11 cellular contexts compared by ENCODE assay signal in genomic region chr16:3998793-3999478, GRCh38.
DNase-seq lines count a peak whose midpoint lies in the region; ATAC-seq and TF ChIP-seq lines count a peak whose summit lies in the region.
"Had no signal": no experiment of that assay in that cellular context is flagged by ENCODE, and none has a peak within 500 bp of the region (broad histone marks: within the 10 kb centered on the region; RNA-seq: fewer than 3 reads in every experiment).

No MANE protein-coding gene starts in this region.

- no peak for TF ChIP-seq CTCF in mesothelial cell of epicardium (IDR thresholded peaks at IDR 0.05; ENCODE audit: unreplicated experiment)
- TF ChIP-seq CTCF in vagina (IDR thresholded peaks at IDR 0.05): no peak

- CTCF ChIA-PET in activated CD4-positive, alpha-beta T cell treated with anti-CD3 and anti-CD28 coated beads, Interleukin-2, amount 10 ng/mL, durations not matched to agents 7 days and 5 days (lab: Charles Lee): interaction anchor here (1.2 kb wide), 1 partner anchor 255 kb away, joined by 4 read pairs; no protein-coding TSS in a partner anchor

- no peak for ATAC-seq in HG02884 (IDR thresholded peaks at IDR 0.05; ENCODE audit: unreplicated experiment)
- ATAC-seq: activated T-cell treated with anti-CD3 and anti-CD28 coated beads, Interleukin-2, amount 50 U/mL, for 72 hours had no signal

- no peak overlapping the region for H3K4me3 Mint-ChIP-seq in activated CD4-positive, alpha-beta T cell treated with anti-CD3 and anti-CD28 coated beads, Interleukin-2, amount 10 ng/mL, durations not matched to agents 7 days and 5 days
- H3K4me3 Mint-ChIP-seq in mesothelial cell of epicardium: no peak overlapping the region

- peaks cover 26% of the 10 kb centered on the region for H3K4me1 Mint-ChIP-seq in activated CD4-positive, alpha-beta T cell treated with anti-CD3 and anti-CD28 coated beads, Interleukin-2, amount 10 ng/mL, durations not matched to agents 7 days and 5 days
- peaks cover 29% of the 10 kb centered on the region for H3K4me1 Mint-ChIP-seq in mesothelial cell of epicardium

- H3K27me3 Mint-ChIP-seq in activated CD4-positive, alpha-beta T cell treated with anti-CD3 and anti-CD28 coated beads, Interleukin-2, amount 10 ng/mL, durations not matched to agents 7 days and 5 days: no peaks in the 10 kb centered on the region
- H3K27me3 Mint-ChIP-seq in mesothelial cell of epicardium (ENCODE audit: low read depth): no peaks in the 10 kb centered on the region

- H3K36me3 Mint-ChIP-seq in activated CD4-positive, alpha-beta T cell treated with anti-CD3 and anti-CD28 coated beads, Interleukin-2, amount 10 ng/mL, durations not matched to agents 7 days and 5 days (ENCODE audit: low read depth): no peaks in the 10 kb centered on the region
- no peaks in the 10 kb centered on the region for H3K36me3 Mint-ChIP-seq in mesothelial cell of epicardium

- H3K27me3 ChIP-seq in duodenal mucosa (ENCODE audit: control insufficient read depth in 1 of 2, insufficient read depth in 2 of 2, low read length in 2 of 2): no peaks in the 10 kb centered on the region
- H3K27me3 ChIP-seq in vagina: no peaks in the 10 kb centered on the region

- no peaks in the 10 kb centered on the region for H3K9me3 ChIP-seq in duodenal mucosa (ENCODE audit: control insufficient read depth in 1 of 2, low read length in 2 of 2)
- no peaks in the 10 kb centered on the region for H3K9me3 ChIP-seq in vagina

- H3K36me3 ChIP-seq in duodenal mucosa (ENCODE audit: control insufficient read depth in 1 of 2, insufficient read depth in 2 of 2, low read length in 2 of 2) (peaks cover 0 to 3% of the 10 kb centered on the region in 2 donors), vagina (no peaks in the 10 kb centered on the region)

- no peak overlapping the region for H3K9ac ChIP-seq in duodenal mucosa (ENCODE audit: low read depth in 1 of 2, low read length in 2 of 2)

- H3K27ac ChIP-seq in duodenal mucosa (ENCODE audit: low read depth, low read length): peak overlapping the region; percentile 30
- peak overlapping the region; percentile 70 for H3K27ac ChIP-seq in vagina

- peak overlapping the region; percentile 46 for H3K27ac Mint-ChIP-seq in activated CD4-positive, alpha-beta T cell treated with anti-CD3 and anti-CD28 coated beads, Interleukin-2, amount 10 ng/mL, durations not matched to agents 7 days and 5 days
- H3K27ac Mint-ChIP-seq in mesothelial cell of epicardium: peak overlapping the region; percentile 85

- H3K4me3 ChIP-seq in duodenal mucosa (ENCODE audit: low read depth in 1 of 2, low read length in 2 of 2): no peak overlapping the region
- H3K4me3 ChIP-seq in vagina: peak overlapping the region in 1 of 2 donors; percentile 30

- POLR2A ChIA-PET in activated CD4-positive, alpha-beta T cell treated with anti-CD3 and anti-CD28 coated beads, Interleukin-2, amount 10 ng/mL, durations not matched to agents 7 days and 5 days (lab: Charles Lee): no interaction called here

- no peaks in the 10 kb centered on the region for H3K9me3 Mint-ChIP-seq in activated CD4-positive, alpha-beta T cell treated with anti-CD3 and anti-CD28 coated beads, Interleukin-2, amount 10 ng/mL, durations not matched to agents 7 days and 5 days
- no peaks in the 10 kb centered on the region for H3K9me3 Mint-ChIP-seq in mesothelial cell of epicardium
- H3K9me3 Mint-ChIP-seq: activated T-cell treated with anti-CD3 and anti-CD28 coated beads, Interleukin-2, amount 50 U/mL, for 72 hours had no signal

- H3K4me1 ChIP-seq in duodenal mucosa (ENCODE audit: control insufficient read depth in 1 of 2, insufficient read depth in 2 of 2, low read length in 2 of 2) (peaks cover 0 to 12% of the 10 kb centered on the region in 2 donors), vagina (peaks cover 7% of the 10 kb centered on the region)

- no peak for DNase-seq in activated CD4-positive, alpha-beta T cell treated with anti-CD3 and anti-CD28 coated beads, Interleukin-2, amount 10 ng/mL, durations not matched to agents 7 days and 5 days
- DNase-seq in activated CD4-positive, alpha-beta T cell treated with anti-CD3 and anti-CD28 coated beads, Interleukin-2, amount 50 U/mL, for 48 hours: no peak
- DNase-seq in mesothelial cell of epicardium (ENCODE audit: low spot score in 2 of 2, unreplicated experiment in 2 of 2): no peak
- DNase-seq in vagina (ENCODE audit: extremely low spot score in 2 of 2): no peak
- DNase-seq in DMS79 (lab: John Stamatoyannopoulos, UW): no peak
- DNase-seq in NCI-H1105 (lab: John Stamatoyannopoulos, UW): no peak
- DNase-seq: 8988T; activated T-cell treated with anti-CD3 and anti-CD28 coated beads, Interleukin-2, amount 50 U/mL, for 72 hours; NCI-H2107 had no signal

- TF ChIP-seq POLR2A in vagina (IDR thresholded peaks at IDR 0.05): no peak

- intact Hi-C loops in vagina (cut with DNase I): no loop called here
